8 cellular contexts compared by ENCODE assay signal in the genomic region with DNA sequence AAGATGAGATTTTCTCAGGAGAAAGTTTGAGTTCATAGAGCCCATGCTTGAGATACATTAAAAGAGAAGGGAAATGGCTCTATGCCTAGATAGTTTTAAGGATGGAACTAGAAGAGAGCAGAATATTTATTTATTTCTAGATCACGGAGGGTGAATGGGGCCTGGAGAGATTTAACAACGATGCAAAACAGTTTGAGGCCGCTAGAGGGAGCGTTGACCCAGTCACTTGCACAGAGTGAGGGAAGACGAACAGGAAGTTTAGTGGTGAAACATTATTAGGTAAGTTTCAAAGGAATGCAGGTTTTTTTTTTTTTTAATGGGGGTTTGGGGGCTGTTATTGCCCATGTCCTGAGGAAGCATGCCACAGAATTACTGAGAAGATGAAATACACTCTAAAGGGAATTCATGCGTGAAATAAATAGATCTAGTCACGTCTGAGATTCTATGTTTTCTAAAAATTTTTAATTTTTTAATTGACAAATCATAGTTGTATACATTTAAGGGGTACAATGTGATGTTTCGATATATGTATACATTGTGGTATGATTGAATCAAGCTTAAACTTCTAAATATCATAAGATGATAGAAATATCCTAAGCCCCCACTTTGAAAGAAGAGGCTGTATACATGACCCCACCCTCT. TPM values are rescaled to one million over a fixed set of nuclear protein-coding genes. Genes with fewer than 3 reads are reported as not detected.
DNase-seq lines count a peak whose midpoint lies in the region; ATAC-seq, FAIRE-seq and TF ChIP-seq lines count a peak whose summit lies in the region.

No MANE protein-coding gene starts in this region.

- intact Hi-C loops in A673 (cut with micrococcal nuclease; ENCODE audit: unreplicated experiment) = loop anchor here (1.0 to 5.0 kb wide), 2 partner anchors 21 to 99 kb away; no protein-coding TSS in a partner anchor
- intact Hi-C loops in HepG2 (cut with micrococcal nuclease; ENCODE audit: unreplicated experiment) = no loop called here

- CTCF ChIA-PET in A673 (lab: Charles Lee) (interaction anchor here (0.7 kb wide), 1 partner anchor 19 kb away, joined by 3 read pairs; no protein-coding TSS in a partner anchor), HepG2 (lab: Yijun Ruan, JAX; ENCODE audit: low intra/inter-chr PET ratio, low total read pairs) (interaction anchor here (1.2 kb wide), 1 partner anchor 24 kb away, joined by 3 read pairs; no protein-coding TSS in a partner anchor)

- H3K4me3 ChIP-seq in A673 (ENCODE audit: low read depth, low read length, poor library complexity, severe bottlenecking) (peak overlapping the region; percentile 16), HepG2 (replicated peaks in 1 of 3; ENCODE audit: insufficient read depth in 1 of 3, low read depth in 2 of 3, low read length in 3 of 3) (no peak overlapping the region)

- H3K4me1 ChIP-seq in A673 (ENCODE audit: insufficient read depth, low read length, poor library complexity, severe bottlenecking) = peaks cover 33% of the 10 kb centered on the region
- H3K4me1 ChIP-seq in HepG2 (ENCODE audit: insufficient read depth, low read length) = no peaks in the 10 kb centered on the region

- H3K9ac ChIP-seq in HepG2 (ENCODE audit: insufficient read depth, low read depth, low read length) = no peak overlapping the region

- in situ Hi-C loops in HepG2 (cut with HindIII; ENCODE audit: extremely low pct_ligation_motif_present, low pct_unique_long_range_greater_than_20kb) = no loop called here

- TF ChIP-seq EP300 in HepG2 (IDR thresholded peaks at IDR 0.05; ENCODE audit: low read depth in 2 of 2, low read length in 2 of 2) (no peak), HepG2 (CRISPR knock-in tag; IDR thresholded peaks at IDR 0.05; ENCODE audit: borderline replicate concordance) (no peak)

- H3K79me2 ChIP-seq in HepG2 (ENCODE audit: insufficient read depth, low read length) = no peaks in the 10 kb centered on the region

- DNase-seq in A673 (ENCODE audit: low spot score) (peak; percentile 94), GM18507 (ENCODE audit: extremely low spot score, insufficient read length, low read depth) (peak; percentile 54), NCI-H2171 (lab: John Stamatoyannopoulos, UW) (peak; percentile 14), cerebellum (ENCODE audit: low spot score) (peak; percentile 67), HepG2 (ENCODE audit: low spot score) (peak; percentile 67)
- peak; percentile 14 to 34 (median 26) for DNase-seq in activated CD4-positive, CD25-positive, alpha-beta regulatory T cell (lab: John Stamatoyannopoulos, UW)
- peak; percentile 44 for DNase-seq in stimulated activated CD8-positive, alpha-beta memory T cell treated with anti-CD3 and anti-CD28 coated beads, Interleukin-12 subunit alpha, Interleukin-12 subunit beta, amount 100 ng/mL, for 1 hour (ENCODE audit: low read depth)

- POLR2A ChIA-PET in A673 (lab: Charles Lee; ENCODE audit: low non-redundant PET) (no interaction called here), HepG2 (lab: Yijun Ruan, JAX) (no interaction called here)

- no peak for TF ChIP-seq RAD21 in HepG2 (CRISPR knock-in tag; IDR thresholded peaks at IDR 0.05)

- WGBS in HepG2 (ENCODE audit: low lambda C conversion rate) = 15% methylated on average over 7 of the region's 8 CpGs

- peak; percentile 93 for TF ChIP-seq CTCF in A673 (conservative IDR thresholded peaks at IDR 0.05; ENCODE audit: low read depth, low read length)
- peak; percentile 63 for TF ChIP-seq CTCF in HepG2 (CRISPR knock-in tag; IDR thresholded peaks at IDR 0.05)

- no peak overlapping the region for H2AFZ ChIP-seq in HepG2 (ENCODE audit: low read length)

- H3K36me3 ChIP-seq in A673 (ENCODE audit: insufficient read depth, low read length, poor library complexity, severe bottlenecking) = no peaks in the 10 kb centered on the region
- no peaks in the 10 kb centered on the region for H3K36me3 ChIP-seq in HepG2 (replicated peaks in 1 of 2; ENCODE audit: control insufficient read depth in 1 of 2, insufficient read depth in 2 of 2, low read length in 2 of 2)

- no peak overlapping the region for H3K4me2 ChIP-seq in HepG2 (ENCODE audit: low read depth, low read length)

- peak; percentile 95 for FAIRE-seq in GM18507 (lab: Jason Lieb, UNC)
- peak; percentile 72 for FAIRE-seq in HepG2 (lab: Jason Lieb, UNC)

- ATAC-seq in HG02938 (IDR thresholded peaks at IDR 0.05; ENCODE audit: unreplicated experiment) (peak; percentile 94), HepG2 (peak; percentile 90)

- no peaks in the 10 kb centered on the region for H3K27me3 ChIP-seq in A673 (replicated peaks; ENCODE audit: insufficient read depth, low read depth, low read length, poor library complexity)
- H3K27me3 ChIP-seq in HepG2 (ENCODE audit: control insufficient read depth in 1 of 2, insufficient read depth in 2 of 2, low read length in 2 of 2) = peaks cover 0 to 12% of the 10 kb centered on the region in 2 experiments; a peak in 1 of 5 replicates

- H3K9me3 ChIP-seq in A673 (ENCODE audit: low read depth, low read length, poor library complexity, severe bottlenecking) = no peaks in the 10 kb centered on the region
- no peaks in the 10 kb centered on the region for H3K9me3 ChIP-seq in HepG2 (ENCODE audit: low read length)

- peak overlapping the region; percentile 90 for H3K27ac ChIP-seq in A673 (ENCODE audit: low read depth, low read length, poor library complexity, severe bottlenecking)
- no peak overlapping the region for H3K27ac ChIP-seq in HepG2 (ENCODE audit: extremely low read length, insufficient read depth, low read length)

- BruUV-seq in A673 (replicated peaks; lab: Mats Ljungman, UMichigan) (no TSS peak), HepG2 (replicated peaks; lab: Mats Ljungman, UMichigan) (no TSS peak)

- H4K20me1 ChIP-seq in HepG2 (ENCODE audit: insufficient read depth, low read length) = no peaks in the 10 kb centered on the region

- no peak for TF ChIP-seq POLR2A in HepG2 (IDR thresholded peaks at IDR 0.05; ENCODE audit: insufficient read depth in 1 of 2, low read depth in 2 of 2, low read length in 2 of 2)

RNA-seq across cellular contexts. Expression of a gene that starts 14.8 kb away (rescaled TPM):
- total RNA-seq in A673 (2021) (110 and 114 TPM in 2 replicates), cerebellum (12.8 TPM), HepG2 (2016; rRNA removed; fragmentation: Illumina TruSeq; extraction: Trizol) (0.20 TPM in 1 of 2 replicates, not detected in the other)
- 2.0 and 3.3 TPM in 2 replicates for total RNA-seq in HepG2 (2016; cell fraction: cytosol; rRNA removed; fragmentation: Illumina TruSeq; extraction: Trizol; ENCODE audit: low read depth)
- 0.32 TPM in 1 of 2 replicates, not detected in the other for total RNA-seq in HepG2 (2016; cell fraction: insoluble cytoplasmic fraction; rRNA removed; fragmentation: Illumina TruSeq; extraction: Trizol)
- 2.0 TPM in 2 replicates for total RNA-seq in HepG2 (2016; cell fraction: membrane; rRNA removed; fragmentation: Illumina TruSeq; extraction: Trizol)
- total RNA-seq in HepG2 (2016; cell fraction: nucleus; rRNA removed; fragmentation: Illumina TruSeq; extraction: Trizol) = not detected in 2 replicates
- not detected in 2 replicates for polyA plus RNA-seq in HepG2 (2011; rRNA removed)
- polyA plus RNA-seq in HepG2 (2011; cell fraction: cytosol; rRNA removed) = not detected in 2 replicates
- polyA plus RNA-seq in HepG2 (2011; cell fraction: nucleus; rRNA removed) = not detected in 2 replicates
- not detected in 2 replicates for polyA plus RNA-seq in HepG2 (2012)
- 6.8 and 7.3 TPM in 2 replicates for polyA plus RNA-seq in HepG2 (2016; cell fraction: cytosol; fragmentation: Illumina TruSeq; extraction: Trizol; ENCODE audit: low read depth)
- polyA plus RNA-seq in HepG2 (2016; cell fraction: insoluble cytoplasmic fraction; fragmentation: Illumina TruSeq; extraction: Trizol; ENCODE audit: low read depth) = 0.42 and 0.51 TPM in 2 replicates
- polyA plus RNA-seq in HepG2 (2016; cell fraction: membrane; fragmentation: Illumina TruSeq; extraction: Trizol; ENCODE audit: low read depth) = 3.8 and 4.0 TPM in 2 replicates
- polyA plus RNA-seq in HepG2 (2016; cell fraction: nucleus; fragmentation: Illumina TruSeq; extraction: Trizol; ENCODE audit: insufficient read depth, low read depth) = 0.74 TPM in 1 of 2 replicates, not detected in the other
- not detected in 2 replicates for polyA minus RNA-seq in HepG2 (2011; rRNA and poly(A)+ RNA removed; ENCODE audit: low replicate concordance)
- not detected in 2 replicates for polyA minus RNA-seq in HepG2 (2011; cell fraction: cytosol; rRNA and poly(A)+ RNA removed)
- polyA minus RNA-seq in HepG2 (2011; cell fraction: nucleus; rRNA and poly(A)+ RNA removed) = not detected in 2 replicates

RNA-seq across cellular contexts. Expression of a gene that starts 31.4 kb away (rescaled TPM):
- total RNA-seq in A673 (2021) = not detected in 2 replicates
- not detected for total RNA-seq in cerebellum
- not detected in 2 replicates for total RNA-seq in HepG2 (2016; rRNA removed; fragmentation: Illumina TruSeq; extraction: Trizol)
- not detected in 2 replicates for total RNA-seq in HepG2 (2016; cell fraction: cytosol; rRNA removed; fragmentation: Illumina TruSeq; extraction: Trizol; ENCODE audit: low read depth)
- not detected in 2 replicates for total RNA-seq in HepG2 (2016; cell fraction: insoluble cytoplasmic fraction; rRNA removed; fragmentation: Illumina TruSeq; extraction: Trizol)
- not detected in 2 replicates for total RNA-seq in HepG2 (2016; cell fraction: membrane; rRNA removed; fragmentation: Illumina TruSeq; extraction: Trizol)
- total RNA-seq in HepG2 (2016; cell fraction: nucleus; rRNA removed; fragmentation: Illumina TruSeq; extraction: Trizol) = not detected in 2 replicates
- not detected in 2 replicates for polyA plus RNA-seq in HepG2 (2011; rRNA removed)
- polyA plus RNA-seq in HepG2 (2011; cell fraction: cytosol; rRNA removed) = not detected in 2 replicates
- polyA plus RNA-seq in HepG2 (2011; cell fraction: nucleus; rRNA removed) = not detected in 2 replicates
- polyA plus RNA-seq in HepG2 (2012) = not detected in 2 replicates
- polyA plus RNA-seq in HepG2 (2016; cell fraction: cytosol; fragmentation: Illumina TruSeq; extraction: Trizol; ENCODE audit: low read depth) = not detected in 2 replicates
- not detected in 2 replicates for polyA plus RNA-seq in HepG2 (2016; cell fraction: insoluble cytoplasmic fraction; fragmentation: Illumina TruSeq; extraction: Trizol; ENCODE audit: low read depth)
- not detected in 2 replicates for polyA plus RNA-seq in HepG2 (2016; cell fraction: membrane; fragmentation: Illumina TruSeq; extraction: Trizol; ENCODE audit: low read depth)
- polyA plus RNA-seq in HepG2 (2016; cell fraction: nucleus; fragmentation: Illumina TruSeq; extraction: Trizol; ENCODE audit: insufficient read depth, low read depth) = not detected in 2 replicates
- polyA minus RNA-seq in HepG2 (2011; rRNA and poly(A)+ RNA removed; ENCODE audit: low replicate concordance) = not detected in 2 replicates
- not detected in 2 replicates for polyA minus RNA-seq in HepG2 (2011; cell fraction: cytosol; rRNA and poly(A)+ RNA removed)
- polyA minus RNA-seq in HepG2 (2011; cell fraction: nucleus; rRNA and poly(A)+ RNA removed) = not detected in 2 replicates

RNA-seq across cellular contexts. Expression of a gene that starts 44.9 kb away (rescaled TPM):
- total RNA-seq in A673 (2021) = not detected in 2 replicates
- total RNA-seq in cerebellum = not detected
- total RNA-seq in HepG2 (2016; rRNA removed; fragmentation: Illumina TruSeq; extraction: Trizol) = not detected in 2 replicates
- total RNA-seq in HepG2 (2016; cell fraction: cytosol; rRNA removed; fragmentation: Illumina TruSeq; extraction: Trizol; ENCODE audit: low read depth) = not detected in 2 replicates
- not detected in 2 replicates for total RNA-seq in HepG2 (2016; cell fraction: insoluble cytoplasmic fraction; rRNA removed; fragmentation: Illumina TruSeq; extraction: Trizol)
- not detected in 2 replicates for total RNA-seq in HepG2 (2016; cell fraction: membrane; rRNA removed; fragmentation: Illumina TruSeq; extraction: Trizol)
- not detected in 2 replicates for total RNA-seq in HepG2 (2016; cell fraction: nucleus; rRNA removed; fragmentation: Illumina TruSeq; extraction: Trizol)
- polyA plus RNA-seq in HepG2 (2011; rRNA removed) = not detected in 2 replicates
- not detected in 2 replicates for polyA plus RNA-seq in HepG2 (2011; cell fraction: cytosol; rRNA removed)
- polyA plus RNA-seq in HepG2 (2011; cell fraction: nucleus; rRNA removed) = not detected in 2 replicates
- polyA plus RNA-seq in HepG2 (2012) = not detected in 2 replicates
- polyA plus RNA-seq in HepG2 (2016; cell fraction: cytosol; fragmentation: Illumina TruSeq; extraction: Trizol; ENCODE audit: low read depth) = not detected in 2 replicates
- not detected in 2 replicates for polyA plus RNA-seq in HepG2 (2016; cell fraction: insoluble cytoplasmic fraction; fragmentation: Illumina TruSeq; extraction: Trizol; ENCODE audit: low read depth)
- not detected in 2 replicates for polyA plus RNA-seq in HepG2 (2016; cell fraction: membrane; fragmentation: Illumina TruSeq; extraction: Trizol; ENCODE audit: low read depth)
- not detected in 2 replicates for polyA plus RNA-seq in HepG2 (2016; cell fraction: nucleus; fragmentation: Illumina TruSeq; extraction: Trizol; ENCODE audit: insufficient read depth, low read depth)
- polyA minus RNA-seq in HepG2 (2011; rRNA and poly(A)+ RNA removed; ENCODE audit: low replicate concordance) = not detected in 2 replicates
- not detected in 2 replicates for polyA minus RNA-seq in HepG2 (2011; cell fraction: cytosol; rRNA and poly(A)+ RNA removed)
- not detected in 2 replicates for polyA minus RNA-seq in HepG2 (2011; cell fraction: nucleus; rRNA and poly(A)+ RNA removed)

RNA-seq across cellular contexts. Expression of a gene that starts 53.9 kb away (rescaled TPM):
- total RNA-seq in A673 (2021) = 11.5 and 11.7 TPM in 2 replicates
- 31.1 TPM for total RNA-seq in cerebellum
- total RNA-seq in HepG2 (2016; rRNA removed; fragmentation: Illumina TruSeq; extraction: Trizol) = not detected in 2 replicates
- total RNA-seq in HepG2 (2016; cell fraction: cytosol; rRNA removed; fragmentation: Illumina TruSeq; extraction: Trizol; ENCODE audit: low read depth) = not detected in 2 replicates
- not detected in 2 replicates for total RNA-seq in HepG2 (2016; cell fraction: insoluble cytoplasmic fraction; rRNA removed; fragmentation: Illumina TruSeq; extraction: Trizol)
- not detected in 2 replicates for total RNA-seq in HepG2 (2016; cell fraction: membrane; rRNA removed; fragmentation: Illumina TruSeq; extraction: Trizol)
- total RNA-seq in HepG2 (2016; cell fraction: nucleus; rRNA removed; fragmentation: Illumina TruSeq; extraction: Trizol) = not detected in 2 replicates
- not detected in 2 replicates for polyA plus RNA-seq in HepG2 (2011; rRNA removed)
- not detected in 2 replicates for polyA plus RNA-seq in HepG2 (2011; cell fraction: cytosol; rRNA removed)
- not detected in 2 replicates for polyA plus RNA-seq in HepG2 (2011; cell fraction: nucleus; rRNA removed)
- not detected in 2 replicates for polyA plus RNA-seq in HepG2 (2012)
- not detected in 2 replicates for polyA plus RNA-seq in HepG2 (2016; cell fraction: cytosol; fragmentation: Illumina TruSeq; extraction: Trizol; ENCODE audit: low read depth)
- not detected in 2 replicates for polyA plus RNA-seq in HepG2 (2016; cell fraction: insoluble cytoplasmic fraction; fragmentation: Illumina TruSeq; extraction: Trizol; ENCODE audit: low read depth)
- not detected in 2 replicates for polyA plus RNA-seq in HepG2 (2016; cell fraction: membrane; fragmentation: Illumina TruSeq; extraction: Trizol; ENCODE audit: low read depth)
- not detected in 2 replicates for polyA plus RNA-seq in HepG2 (2016; cell fraction: nucleus; fragmentation: Illumina TruSeq; extraction: Trizol; ENCODE audit: insufficient read depth, low read depth)
- polyA minus RNA-seq in HepG2 (2011; rRNA and poly(A)+ RNA removed; ENCODE audit: low replicate concordance) = not detected in 2 replicates
- polyA minus RNA-seq in HepG2 (2011; cell fraction: cytosol; rRNA and poly(A)+ RNA removed) = not detected in 2 replicates
- not detected in 2 replicates for polyA minus RNA-seq in HepG2 (2011; cell fraction: nucleus; rRNA and poly(A)+ RNA removed)

Comparison
In these comparisons a context has a peak if more than half of its experiments do, and no peak if none do; other contexts are left out.
1. DNase-seq: peak in every context shown above with its lines; median percentile 94 in A673; 67 in cerebellum; 67 in HepG2; 54 in GM18507; 44 in stimulated activated CD8-positive, alpha-beta memory T cell treated with anti-CD3 and anti-CD28 coated beads, Interleukin-12 subunit alpha, Interleukin-12 subunit beta, amount 100 ng/mL, for 1 hour; 26 in activated CD4-positive, CD25-positive, alpha-beta regulatory T cell; 14 in NCI-H2171.